In the genomic region with DNA sequence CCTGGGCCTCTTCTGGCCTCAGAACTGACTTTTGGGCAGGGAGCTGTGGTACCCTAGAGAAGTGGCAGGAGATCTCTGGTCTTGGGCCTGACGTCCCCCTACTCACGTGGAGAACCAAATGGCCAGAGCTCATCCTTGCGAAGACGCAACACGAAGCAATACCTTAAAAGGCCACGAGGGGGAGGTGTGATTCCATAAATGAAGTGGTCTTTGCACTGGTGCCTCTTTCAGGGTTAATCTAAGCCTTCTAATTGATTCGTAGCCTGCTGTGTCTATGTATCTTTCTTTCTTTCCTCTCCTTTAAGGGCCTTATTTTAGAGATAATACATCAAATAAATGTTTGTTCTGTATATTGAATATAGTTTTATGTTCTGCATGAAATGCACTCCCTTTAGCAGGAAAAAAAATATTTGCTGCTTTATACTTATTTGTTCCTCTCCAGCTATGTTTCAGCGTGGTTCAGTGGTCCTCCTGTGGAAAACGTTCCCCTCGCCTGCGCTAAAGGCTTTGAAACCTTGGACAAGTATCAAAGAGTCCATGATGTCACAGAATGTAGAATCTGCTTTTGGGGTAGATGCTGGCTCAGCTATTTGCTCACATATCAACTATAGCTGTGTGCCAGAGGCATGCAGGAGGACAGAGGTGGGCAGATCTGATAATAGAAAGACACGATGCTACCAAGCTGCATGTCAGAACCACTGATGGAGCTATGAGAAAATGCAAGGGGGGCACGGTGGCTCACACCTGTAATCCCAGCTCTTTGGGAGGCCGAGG, we compare ENCODE assay signal across 9 cellular contexts. TPM values are rescaled to one million over a fixed set of nuclear protein-coding genes. Genes with fewer than 3 reads are reported as not detected.
DNase-seq lines count a peak whose midpoint lies in the region; ATAC-seq and TF ChIP-seq lines count a peak whose summit lies in the region.
"Had no signal": no experiment of that assay in that cellular context is flagged by ENCODE, and none has a peak within 500 bp of the region (broad histone marks: within the 10 kb centered on the region; RNA-seq: fewer than 3 reads in every experiment).

No MANE protein-coding gene starts in this region.

- DNase-seq in GM12865 (ENCODE audit: low read depth) (peak; percentile 85), NCI-H1930 (lab: John Stamatoyannopoulos, UW) (peak; percentile 62), T-helper 9 cell (peak; percentile 60), astrocyte of the hippocampus (ENCODE audit: low read depth, low spot score) (peak; percentile 84), iPS DF 19.7 (ENCODE audit: low read depth, low spot score) (peak; percentile 23), mesenteric fat pad (ENCODE audit: low spot score) (no peak)
- peak; percentile 59 to 79 for DNase-seq in stimulated activated CD4-positive, alpha-beta T cell treated with anti-CD3 and anti-CD28 coated beads, Interleukin-12 subunit alpha, Interleukin-12 subunit beta, amount 100 ng/mL, for 24 hours (ENCODE audit: low read depth in 2 of 2)

- H3K4me3 ChIP-seq in GM12865 (ENCODE audit: low read depth, low read length), result no peak overlapping the region

- peak; percentile 80 for TF ChIP-seq CTCF in GM12865 (IDR thresholded peaks at IDR 0.05; ENCODE audit: insufficient read depth, low read depth, low read length, missing control alignments)

- ATAC-seq in HG02642 (IDR thresholded peaks at IDR 0.05; ENCODE audit: poor library complexity, unreplicated experiment), result peak; percentile 85

RNA-seq across cellular contexts. Expression of gene STRA8, which starts 41.0 kb away (rescaled TPM):
- total RNA-seq in mesenteric fat pad, result not detected
- total RNA-seq: mononuclear cell had no signal
